In the genomic region with DNA sequence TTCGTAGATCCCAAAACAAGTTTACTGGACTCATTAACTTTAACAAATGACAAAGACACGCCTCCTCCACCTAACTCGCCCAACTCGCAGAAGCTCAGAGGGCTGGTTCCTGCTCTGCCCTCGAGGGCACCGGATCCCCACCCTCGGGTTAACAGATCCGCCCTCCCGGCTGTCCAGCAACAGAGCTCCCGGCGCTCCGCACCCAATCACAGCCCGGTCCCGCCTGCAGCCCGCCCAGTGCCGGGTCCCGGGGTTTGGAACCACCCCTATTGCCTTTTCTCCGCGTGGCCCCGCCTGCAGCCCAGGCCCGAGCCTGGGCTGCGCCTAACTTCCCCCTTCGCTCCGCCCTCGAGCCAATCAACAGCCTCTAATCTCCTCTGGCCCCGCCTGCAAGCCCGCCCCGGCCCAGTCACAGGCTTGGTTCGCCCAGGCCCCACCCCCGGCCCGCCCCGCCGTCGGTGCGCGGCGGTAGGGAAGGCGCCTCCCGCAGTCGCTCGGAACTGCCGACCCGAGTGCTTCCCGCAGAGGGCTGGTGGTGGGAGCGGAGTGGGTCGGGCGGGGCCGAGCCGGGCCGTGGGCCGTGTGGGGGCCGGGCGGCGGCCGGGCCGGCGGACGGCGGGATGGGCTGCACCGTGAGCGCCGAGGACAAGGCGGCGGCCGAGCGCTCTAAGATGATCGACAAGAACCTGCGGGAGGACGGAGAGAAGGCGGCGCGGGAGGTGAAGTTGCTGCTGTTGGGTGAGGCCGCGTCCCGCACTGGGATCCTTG, we compare ENCODE assay signal across 8 cellular contexts.
DNase-seq lines count a peak whose midpoint lies in the region; ATAC-seq and FAIRE-seq lines count a peak whose summit lies in the region.

A gene (plus strand): TSS at position 489 of the 768 bp plus-strand sequence. CDS start 132 bp downstream, at position 621.

- peak; percentile 98 for FAIRE-seq in HTR-8/SVneo (lab: Jason Lieb, UNC)

- no peaks in the 10 kb centered on the region for H3K27me3 Mint-ChIP-seq in effector memory CD8-positive, alpha-beta T cell
- no peaks in the 10 kb centered on the region for H3K27me3 Mint-ChIP-seq in memory B cell

- no peaks in the 10 kb centered on the region for H3K9me3 Mint-ChIP-seq in effector memory CD8-positive, alpha-beta T cell
- no peaks in the 10 kb centered on the region for H3K9me3 Mint-ChIP-seq in memory B cell

- H3K4me3 Mint-ChIP-seq in effector memory CD8-positive, alpha-beta T cell = peak within 1 kb of the TSS; percentile 99 to 100
- H3K4me3 Mint-ChIP-seq in memory B cell = peak within 1 kb of the TSS; percentile 99

- peaks cover 35 to 36% of the 10 kb centered on the region in 2 donors for H3K4me1 Mint-ChIP-seq in effector memory CD8-positive, alpha-beta T cell (ENCODE audit: low read depth in 2 of 2)
- peaks cover 41% of the 10 kb centered on the region for H3K4me1 Mint-ChIP-seq in memory B cell

- peaks cover 27% of the 10 kb centered on the region for H3K36me3 Mint-ChIP-seq in effector memory CD8-positive, alpha-beta T cell (ENCODE audit: insufficient read depth)
- H3K36me3 Mint-ChIP-seq in memory B cell = peaks cover 4% of the 10 kb centered on the region

- ATAC-seq in GM21367 (IDR thresholded peaks at IDR 0.05; ENCODE audit: unreplicated experiment) = peak; percentile 88
- ATAC-seq in effector memory CD8-positive, alpha-beta T cell (replicated peaks) = peak; percentile 87
- peak; percentile 87 for ATAC-seq in memory B cell (ENCODE audit: low read depth)

- peak within 1 kb of the TSS; percentile 94 to 95 for H3K27ac Mint-ChIP-seq in effector memory CD8-positive, alpha-beta T cell
- H3K27ac Mint-ChIP-seq in memory B cell = peak within 1 kb of the TSS; percentile 94

- DNase-seq in COLO829 (ENCODE audit: low spot score) (peak; percentile 99), HTR-8/SVneo (ENCODE audit: insufficient read length, low spot score) (peak; percentile 97), NOMO-1 treated with dmso at 0.1 percent for 144 hours (lab: John Stamatoyannopoulos, UW; ENCODE audit: unreplicated experiment) (peak; percentile 100), memory B cell (ENCODE audit: low spot score in 2 of 2) (peak; percentile 92 to 98)
- peak; percentile 94 to 98 (median 95) for DNase-seq in activated CD8-positive, alpha-beta memory T cell treated with anti-CD3 and anti-CD28 coated beads for 48 hours (ENCODE audit: low read depth in 2 of 3, low spot score in 2 of 3)
- peak; percentile 97 to 99 (median 98) for DNase-seq in effector memory CD8-positive, alpha-beta T cell
- peak; percentile 96 for DNase-seq in stimulated activated CD8-positive, alpha-beta memory T cell treated with anti-CD3 and anti-CD28 coated beads, Interleukin-12 subunit alpha, Interleukin-12 subunit beta, amount 100 ng/mL, for 24 hours (ENCODE audit: extremely low read depth)

Comparison
In these comparisons a context has a peak if more than half of its experiments do, and no peak if none do; other contexts are left out.
1. Peak in every context shown above with its lines: DNase-seq and ATAC-seq.